Comparison of ENCODE assay signal across 20 cellular contexts in genomic region chr12:103665971-103666370, GRCh38.
A peak's percentile ranks its signal among the peaks of the same experiment; 100 is the strongest.
DNase-seq lines count a peak whose midpoint lies in the region; ATAC-seq, FAIRE-seq and TF ChIP-seq lines count a peak whose summit lies in the region.
"Had no signal": no experiment of that assay in that cellular context is flagged by ENCODE, and none has a peak within 500 bp of the region (broad histone marks: within the 10 kb centered on the region; RNA-seq: fewer than 3 reads in every experiment).

No MANE protein-coding gene starts in this region.

- H3K4me1 Mint-ChIP-seq in nephron progenitor cell: peaks cover 10% of the 10 kb centered on the region
- H3K4me1 Mint-ChIP-seq: T-cell had no signal

- H2BK12ac ChIP-seq in H1 (ENCODE audit: low read depth, low read length): no peak overlapping the region

- H3K27ac ChIP-seq in H1 (ENCODE audit: low read depth, low read length) (no peak overlapping the region), ascending aorta (no peak overlapping the region)
- H3K27ac ChIP-seq: C4-2B, SJCRH30 had no signal

- H2BK120ac ChIP-seq in H1 (replicated peaks; ENCODE audit: low read depth, low read length): no peak overlapping the region

- no peak overlapping the region for H3K27ac Mint-ChIP-seq in nephron progenitor cell
- H3K27ac Mint-ChIP-seq: T-cell had no signal

- H2AK5ac ChIP-seq in H1 (ENCODE audit: low read depth, low read length): no peak overlapping the region

- peak; percentile 32 for DNase-seq in COLO668 (lab: John Stamatoyannopoulos, UW; ENCODE audit: unreplicated experiment)
- peak; percentile 42 for DNase-seq in NCI-H146 (lab: John Stamatoyannopoulos, UW)
- DNase-seq in H1 (ENCODE audit: low read depth in 1 of 2, low spot score in 2 of 2): no peak
- DNase-seq in nephron progenitor cell: peak; percentile 13
- DNase-seq in G401 (ENCODE audit: low spot score): no peak
- DNase-seq in ascending aorta (ENCODE audit: low spot score in 2 of 2): no peak
- DNase-seq: DMS79, HCEC 1CT, Kasumi-1, NCI-H187, NCI-H226, NCI-H82, OCI-M1, SJCRH30, T-cell had no signal

- TF ChIP-seq EP300 in H1 (IDR thresholded peaks at IDR 0.05; ENCODE audit: borderline replicate concordance in 1 of 2, low read depth in 2 of 2, low read length in 2 of 2): no peak

- H3K9ac ChIP-seq in H1 (replicated peaks in 1 of 4; ENCODE audit: extremely low read depth in 1 of 4, low read depth in 3 of 4, low read length in 3 of 4): no peak overlapping the region

- no peak overlapping the region for H3K14ac ChIP-seq in H1 (ENCODE audit: insufficient read length)

- H4K20me1 ChIP-seq in H1 (replicated peaks in 1 of 2; ENCODE audit: control insufficient read depth in 1 of 2, insufficient read depth in 2 of 2, low read length in 2 of 2): no peaks in the 10 kb centered on the region

- no peaks in the 10 kb centered on the region for H3K36me3 Mint-ChIP-seq in nephron progenitor cell (ENCODE audit: low read depth)
- H3K36me3 Mint-ChIP-seq: T-cell had no signal

- H4K8ac ChIP-seq in H1 (ENCODE audit: extremely low read depth, insufficient read depth, low read length): no peak overlapping the region

- no peak overlapping the region for H2BK20ac ChIP-seq in H1 (ENCODE audit: low read length)

- FAIRE-seq in H1 (lab: Jason Lieb, UNC): no peak
- FAIRE-seq: A204.1, D721Med, RCC 7860 had no signal

- CTCF ChIA-PET in H1 (lab: Charles Lee; ENCODE audit: partially characterized antibody): interaction anchor here (1.1 to 3.0 kb wide), 3 partner anchors 14 to 34 kb away, joined by 3 to 10 read pairs (median 5); no protein-coding TSS in a partner anchor

- H3K4me3 Mint-ChIP-seq in nephron progenitor cell: no peak overlapping the region
- H3K4me3 Mint-ChIP-seq: T-cell had no signal

- H3K18ac ChIP-seq in H1 (ENCODE audit: extremely low read depth, low read length): no peak overlapping the region

- no peak overlapping the region for H3K4me3 ChIP-seq in H1 (ENCODE audit: extremely low read depth in 1 of 4, insufficient read depth in 2 of 4, low read depth in 3 of 4, low read length in 4 of 4)
- no peak overlapping the region for H3K4me3 ChIP-seq in ascending aorta
- H3K4me3 ChIP-seq: SJCRH30 had no signal

- H3K36me3 ChIP-seq in H1 (ENCODE audit: control insufficient read depth in 2 of 4, insufficient read depth in 4 of 4, low read length in 3 of 4): no peaks in the 10 kb centered on the region
- no peaks in the 10 kb centered on the region for H3K36me3 ChIP-seq in ascending aorta
- H3K36me3 ChIP-seq: SJCRH30 had no signal

- H3K4me1 ChIP-seq in H1 (replicated peaks in 1 of 4; ENCODE audit: control insufficient read depth in 3 of 4, insufficient read depth in 4 of 4, low read length in 3 of 4) (peaks cover 2 to 4% (median 4%) of the 10 kb centered on the region in 4 experiments; a peak in 5 of 7 replicates), ascending aorta (no peaks in the 10 kb centered on the region)
- H3K4me1 ChIP-seq: SJCRH30 had no signal

- peak overlapping the region; percentile 36; the same call in 1 of the 2 replicates for H2AFZ ChIP-seq in H1 (ENCODE audit: low read length)

- no peak overlapping the region for H4K5ac ChIP-seq in H1 (ENCODE audit: insufficient read length, low read depth, low read length)

- WGBS in H1 (ENCODE audit: extremely low coverage in 1 of 2, insufficient coverage in 1 of 2, insufficient read length in 1 of 2, insufficient replicate concordance in 2 of 2, low coverage in 1 of 2, low lambda C conversion rate in 2 of 2, missing lambda C conversion rate in 1 of 2), 2 experiments: 49% methylated on average over 4 of the region's 5 CpGs; no CpG with 5 or more reads in 1 of the 2 experiments

- H2BK15ac ChIP-seq in H1 (ENCODE audit: low read length): no peak overlapping the region

- no peaks in the 10 kb centered on the region for H3K27me3 ChIP-seq in H1 (replicated peaks in 1 of 4; ENCODE audit: control insufficient read depth in 3 of 4, extremely low read depth in 1 of 4, insufficient read depth in 3 of 4, low read length in 3 of 4)
- no peaks in the 10 kb centered on the region for H3K27me3 ChIP-seq in ascending aorta
- H3K27me3 ChIP-seq: SJCRH30 had no signal

- H3K23me2 ChIP-seq in H1 (ENCODE audit: low read depth, low read length): no peaks in the 10 kb centered on the region

- POLR2A ChIA-PET in H1 (lab: Charles Lee; ENCODE audit: partially characterized antibody): no interaction called here

- no peaks in the 10 kb centered on the region for H3K9me3 ChIP-seq in H1 (ENCODE audit: insufficient read depth in 2 of 2, low read depth in 1 of 2, low read length in 1 of 2)
- H3K9me3 ChIP-seq in ascending aorta: no peaks in the 10 kb centered on the region
- H3K9me3 ChIP-seq: SJCRH30 had no signal

- no peak overlapping the region; a peak in 1 of 4 replicates for H3K4me2 ChIP-seq in H1 (ENCODE audit: insufficient read depth in 1 of 2, low read depth in 2 of 2, low read length in 2 of 2)

- no peak overlapping the region for H3K56ac ChIP-seq in H1 (replicated peaks; ENCODE audit: insufficient read length, low read depth, low read length)

- TF ChIP-seq POLR2A in H1 (IDR thresholded peaks at IDR 0.05; ENCODE audit: control extremely low read depth in 1 of 2, low read depth in 2 of 2, low read length in 2 of 2): no peak

- H2BK5ac ChIP-seq in H1 (ENCODE audit: low read depth, low read length): no peak overlapping the region

- no peak for TF ChIP-seq RAD21 in H1 (IDR thresholded peaks at IDR 0.05 in 1 of 2, conservative IDR thresholded peaks at IDR 0.05 in 1 of 2; ENCODE audit: low read depth in 2 of 2, low read length in 2 of 2)

- no peak overlapping the region for H4K91ac ChIP-seq in H1 (replicated peaks; ENCODE audit: insufficient read length, low read length)

- in situ Hi-C loops in G401 (cut with HindIII; ENCODE audit: low sequenced_read_pairs): no loop called here

- H3K23ac ChIP-seq in H1 (ENCODE audit: insufficient read length): no peak overlapping the region

- H3K9me3 Mint-ChIP-seq in nephron progenitor cell: no peaks in the 10 kb centered on the region
- H3K9me3 Mint-ChIP-seq: T-cell had no signal

- H3K79me2 ChIP-seq in H1 (ENCODE audit: control insufficient read depth in 1 of 2, insufficient read depth in 2 of 2, low read length in 2 of 2): no peaks in the 10 kb centered on the region

- intact Hi-C loops in ascending aorta (cut with DNase I): no loop called here

- H3K4ac ChIP-seq in H1 (replicated peaks; ENCODE audit: insufficient read length, low read depth, low read length): no peak overlapping the region

- no peaks in the 10 kb centered on the region for H3K79me1 ChIP-seq in H1 (ENCODE audit: low read depth, low read length)

- TF ChIP-seq CTCF in H1 (IDR thresholded peaks at IDR 0.05; ENCODE audit: control extremely low read depth in 1 of 3, insufficient read depth in 1 of 3, low read depth in 1 of 3, low read length in 3 of 3) (no peak), nephron progenitor cell (IDR thresholded peaks at IDR 0.05) (no peak), ascending aorta (IDR thresholded peaks at IDR 0.05) (no peak)

- no peak for ATAC-seq in HG03159 (IDR thresholded peaks at IDR 0.05; ENCODE audit: unreplicated experiment)
- ATAC-seq: T-cell had no signal

- peaks cover 15% of the 10 kb centered on the region for H3K27me3 Mint-ChIP-seq in nephron progenitor cell (ENCODE audit: low read depth, poor library complexity)

TF ChIP-seq in H1, 55 proteins besides CTCF, POLR2A, EP300 and RAD21:
- no peak for TF ChIP-seq HDAC2 (IDR thresholded peaks at IDR 0.05; ENCODE audit: borderline replicate concordance in 1 of 2, low read depth in 2 of 2, low read length in 2 of 2)
- TF ChIP-seq RNF2 (IDR thresholded peaks at IDR 0.05; ENCODE audit: borderline replicate concordance, low read depth, low read length, missing control alignments, poor library complexity, severe bottlenecking): no peak
- TF ChIP-seq JUN (IDR thresholded peaks at IDR 0.05; ENCODE audit: low read depth, low read length): no peak
- TF ChIP-seq, protein P1, sequence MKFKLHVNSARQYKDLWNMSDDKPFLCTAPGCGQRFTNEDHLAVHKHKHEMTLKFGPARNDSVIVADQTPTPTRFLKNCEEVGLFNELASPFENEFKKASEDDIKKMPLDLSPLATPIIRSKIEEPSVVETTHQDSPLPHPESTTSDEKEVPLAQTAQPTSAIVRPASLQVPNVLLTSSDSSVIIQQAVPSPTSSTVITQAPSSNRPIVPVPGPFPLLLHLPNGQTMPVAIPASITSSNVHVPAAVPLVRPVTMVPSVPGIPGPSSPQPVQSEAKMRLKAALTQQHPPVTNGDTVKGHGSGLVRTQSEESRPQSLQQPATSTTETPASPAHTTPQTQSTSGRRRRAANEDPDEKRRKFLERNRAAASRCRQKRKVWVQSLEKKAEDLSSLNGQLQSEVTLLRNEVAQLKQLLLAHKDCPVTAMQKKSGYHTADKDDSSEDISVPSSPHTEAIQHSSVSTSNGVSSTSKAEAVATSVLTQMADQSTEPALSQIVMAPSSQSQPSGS (IDR thresholded peaks at IDR 0.05; ENCODE audit: low read length): no peak
- no peak for TF ChIP-seq E2F6 (IDR thresholded peaks at IDR 0.05)
- TF ChIP-seq YY1 (IDR thresholded peaks at IDR 0.05; ENCODE audit: low read depth, low read length): no peak
- no peak for TF ChIP-seq BCL11A (IDR thresholded peaks at IDR 0.05; ENCODE audit: low read depth in 2 of 2, low read length in 2 of 2)
- TF ChIP-seq TAF7 (optimal IDR thresholded peaks at IDR 0.05; ENCODE audit: borderline replicate concordance, low read depth, low read length): no peak
- no peak for TF ChIP-seq PHF8 (conservative IDR thresholded peaks at IDR 0.05; ENCODE audit: low read depth, low read length)
- no peak for TF ChIP-seq EGR1 (IDR thresholded peaks at IDR 0.05; ENCODE audit: borderline replicate concordance, low read depth, low read length)
- TF ChIP-seq SIX5 (IDR thresholded peaks at IDR 0.05; ENCODE audit: low read depth, low read length): no peak
- TF ChIP-seq KDM4A (IDR thresholded peaks at IDR 0.05; ENCODE audit: low read depth, low read length, severe bottlenecking): no peak
- TF ChIP-seq BACH1 (IDR thresholded peaks at IDR 0.05; ENCODE audit: low read length): no peak
- TF ChIP-seq NRF1 (IDR thresholded peaks at IDR 0.05; ENCODE audit: low read depth, low read length): no peak

Comparison
In these comparisons a context has a peak if more than half of its experiments do, and no peak if none do; other contexts are left out.
1. DNase-seq: peak in COLO668 (single experiment), NCI-H146 (single experiment) and nephron progenitor cell (single experiment); none in H1 (0 of 2), G401 (single experiment) and ascending aorta (0 of 2).